Comparison of ENCODE assay signal across 8 cellular contexts in the genomic region with DNA sequence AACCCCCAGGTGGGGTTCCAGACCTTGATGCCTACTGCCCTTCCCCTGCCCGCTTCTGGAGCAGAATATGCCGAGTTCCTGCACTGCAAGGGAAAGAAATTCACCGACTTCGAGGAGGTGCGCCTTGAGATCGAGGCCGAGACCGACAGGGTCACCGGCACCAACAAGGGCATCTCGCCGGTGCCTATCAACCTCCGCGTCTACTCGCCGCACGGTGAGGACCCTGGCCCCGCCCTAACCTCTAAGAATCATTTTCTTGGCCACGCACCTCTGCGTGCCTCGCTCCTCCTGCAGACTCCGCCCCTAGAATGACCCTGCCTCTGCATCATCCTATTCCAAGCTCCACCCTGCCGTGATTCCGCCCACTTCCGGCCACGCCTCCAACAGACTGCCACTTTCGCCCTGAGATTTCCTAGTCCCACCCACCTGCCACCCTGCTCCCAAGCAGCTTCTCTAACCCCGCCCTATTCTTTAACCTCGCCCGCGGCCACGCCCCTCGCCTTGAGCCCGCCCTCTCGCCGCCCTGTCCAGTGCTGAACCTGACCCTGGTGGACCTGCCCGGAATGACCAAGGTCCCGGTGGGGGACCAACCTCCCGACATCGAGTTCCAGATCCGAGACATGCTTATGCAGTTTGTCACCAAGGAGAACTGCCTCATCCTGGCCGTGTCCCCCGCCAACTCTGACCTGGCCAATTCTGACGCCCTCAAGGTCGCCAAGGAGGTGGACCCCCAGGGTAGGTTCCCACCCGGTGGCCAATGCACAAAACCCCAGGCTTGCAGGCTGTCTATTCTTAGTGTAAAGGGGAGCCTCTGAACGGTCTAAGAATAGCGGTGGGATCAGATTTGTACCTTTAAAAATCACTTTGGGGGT. TPM values are rescaled to one million over a fixed set of nuclear protein-coding genes. Genes with fewer than 3 reads are reported as not detected.
DNase-seq lines count a peak whose midpoint lies in the region; ATAC-seq and TF ChIP-seq lines count a peak whose summit lies in the region.

No MANE protein-coding gene starts in this region.

- peak; percentile 93 for ATAC-seq in HG03175 (IDR thresholded peaks at IDR 0.05; ENCODE audit: unreplicated experiment)
- ATAC-seq in stimulated activated naive CD8-positive, alpha-beta T cell treated with anti-CD3 and anti-CD28 coated beads, Interleukin-15, Interleukin-2, amounts not matched to agents 100 U/mL and 50 U/mL, for 24 hours = peak; percentile 95

- peaks cover 4% of the 10 kb centered on the region for H3K27me3 Mint-ChIP-seq in nephron (ENCODE audit: low read depth)

- H3K4me1 Mint-ChIP-seq in nephron = peaks cover 24% of the 10 kb centered on the region

- no peaks in the 10 kb centered on the region for H3K9me3 Mint-ChIP-seq in nephron

- H3K4me3 ChIP-seq in fibroblast of villous mesenchyme (ENCODE audit: low read depth, low read length) = peak overlapping the region; percentile 47

- H3K36me3 Mint-ChIP-seq in nephron (ENCODE audit: low read depth) = peaks cover 37% of the 10 kb centered on the region

- H3K4me3 Mint-ChIP-seq in nephron = peak overlapping the region; percentile 66 to 83 (median 70)

- TF ChIP-seq CTCF in fibroblast of villous mesenchyme (IDR thresholded peaks at IDR 0.05; ENCODE audit: insufficient read depth, low read depth, low read length) (no peak), nephron (IDR thresholded peaks at IDR 0.05; ENCODE audit: unreplicated experiment in 3 of 3) (no peak)

- DNase-seq in DMS 273 (lab: John Stamatoyannopoulos, UW; ENCODE audit: unreplicated experiment) (peak; percentile 40), DMS 273 treated with DMSO at 0.1 percent for 48 hours (lab: John Stamatoyannopoulos, UW) (no peak), fibroblast of villous mesenchyme (ENCODE audit: low read depth) (peak; percentile 94)
- peak; percentile 86 for DNase-seq in activated effector memory CD4-positive, alpha-beta T cell treated with Interleukin-2 at 50 U/mL for 16 hours
- DNase-seq in stimulated activated naive CD8-positive, alpha-beta T cell treated with anti-CD3 and anti-CD28 coated beads, Interleukin-15, Interleukin-2, amounts not matched to agents 100 U/mL and 50 U/mL, for 24 hours = peak; percentile 95

- H3K27ac Mint-ChIP-seq in nephron = peak overlapping the region; percentile 59 to 86 (median 70)

TF ChIP-seq in PFSK-1, 5 proteins besides CTCF, POLR2A, EP300 and RAD21:
- TF ChIP-seq SIN3A (IDR thresholded peaks at IDR 0.05; ENCODE audit: borderline replicate concordance, insufficient read depth, low read length) = no peak
- TF ChIP-seq, protein P1, sequence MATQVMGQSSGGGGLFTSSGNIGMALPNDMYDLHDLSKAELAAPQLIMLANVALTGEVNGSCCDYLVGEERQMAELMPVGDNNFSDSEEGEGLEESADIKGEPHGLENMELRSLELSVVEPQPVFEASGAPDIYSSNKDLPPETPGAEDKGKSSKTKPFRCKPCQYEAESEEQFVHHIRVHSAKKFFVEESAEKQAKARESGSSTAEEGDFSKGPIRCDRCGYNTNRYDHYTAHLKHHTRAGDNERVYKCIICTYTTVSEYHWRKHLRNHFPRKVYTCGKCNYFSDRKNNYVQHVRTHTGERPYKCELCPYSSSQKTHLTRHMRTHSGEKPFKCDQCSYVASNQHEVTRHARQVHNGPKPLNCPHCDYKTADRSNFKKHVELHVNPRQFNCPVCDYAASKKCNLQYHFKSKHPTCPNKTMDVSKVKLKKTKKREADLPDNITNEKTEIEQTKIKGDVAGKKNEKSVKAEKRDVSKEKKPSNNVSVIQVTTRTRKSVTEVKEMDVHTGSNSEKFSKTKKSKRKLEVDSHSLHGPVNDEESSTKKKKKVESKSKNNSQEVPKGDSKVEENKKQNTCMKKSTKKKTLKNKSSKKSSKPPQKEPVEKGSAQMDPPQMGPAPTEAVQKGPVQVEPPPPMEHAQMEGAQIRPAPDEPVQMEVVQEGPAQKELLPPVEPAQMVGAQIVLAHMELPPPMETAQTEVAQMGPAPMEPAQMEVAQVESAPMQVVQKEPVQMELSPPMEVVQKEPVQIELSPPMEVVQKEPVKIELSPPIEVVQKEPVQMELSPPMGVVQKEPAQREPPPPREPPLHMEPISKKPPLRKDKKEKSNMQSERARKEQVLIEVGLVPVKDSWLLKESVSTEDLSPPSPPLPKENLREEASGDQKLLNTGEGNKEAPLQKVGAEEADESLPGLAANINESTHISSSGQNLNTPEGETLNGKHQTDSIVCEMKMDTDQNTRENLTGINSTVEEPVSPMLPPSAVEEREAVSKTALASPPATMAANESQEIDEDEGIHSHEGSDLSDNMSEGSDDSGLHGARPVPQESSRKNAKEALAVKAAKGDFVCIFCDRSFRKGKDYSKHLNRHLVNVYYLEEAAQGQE (IDR thresholded peaks at IDR 0.05; ENCODE audit: insufficient read depth in 1 of 2, low read depth in 2 of 2, low read length in 2 of 2) = peak; percentile 37 to 82; a peak in 2 of 4 replicates
TF ChIP-seq in PFSK-1: peak in this region for 1.

RNA-seq across cellular contexts. Expression of gene DNM1, which starts 15.6 kb away (rescaled TPM):
- 107 TPM for polyA plus RNA-seq in PFSK-1 (2012; ENCODE audit: insufficient read length, low read depth)
- total RNA-seq in fibroblast of villous mesenchyme = 15.5 and 36.1 TPM in 2 replicates

RNA-seq across cellular contexts. Expression of gene CIZ1, which starts 27.4 kb away (rescaled TPM):
- polyA plus RNA-seq in PFSK-1 (2012; ENCODE audit: insufficient read length, low read depth) = 224 TPM
- 34.1 and 35.4 TPM in 2 replicates for total RNA-seq in fibroblast of villous mesenchyme

RNA-seq across cellular contexts. Expression of gene GOLGA2, which starts 57.1 kb away (rescaled TPM):
- polyA plus RNA-seq in PFSK-1 (2012; ENCODE audit: insufficient read length, low read depth) = 85.6 TPM
- 114 and 116 TPM in 2 replicates for total RNA-seq in fibroblast of villous mesenchyme

RNA-seq across cellular contexts. Expression of gene SWI5, which starts 57.3 kb away (rescaled TPM):
- 95.0 TPM for polyA plus RNA-seq in PFSK-1 (2012; ENCODE audit: insufficient read length, low read depth)
- total RNA-seq in fibroblast of villous mesenchyme = 26.7 and 31.1 TPM in 2 replicates

RNA-seq across cellular contexts. Expression of gene BBLN, which starts 58.7 kb away (rescaled TPM):
- 64.2 TPM for polyA plus RNA-seq in PFSK-1 (2012; ENCODE audit: insufficient read length, low read depth)
- 19.4 and 30.3 TPM in 2 replicates for total RNA-seq in fibroblast of villous mesenchyme
